ENCODE assay signal across 21 cellular contexts in the genomic region with DNA sequence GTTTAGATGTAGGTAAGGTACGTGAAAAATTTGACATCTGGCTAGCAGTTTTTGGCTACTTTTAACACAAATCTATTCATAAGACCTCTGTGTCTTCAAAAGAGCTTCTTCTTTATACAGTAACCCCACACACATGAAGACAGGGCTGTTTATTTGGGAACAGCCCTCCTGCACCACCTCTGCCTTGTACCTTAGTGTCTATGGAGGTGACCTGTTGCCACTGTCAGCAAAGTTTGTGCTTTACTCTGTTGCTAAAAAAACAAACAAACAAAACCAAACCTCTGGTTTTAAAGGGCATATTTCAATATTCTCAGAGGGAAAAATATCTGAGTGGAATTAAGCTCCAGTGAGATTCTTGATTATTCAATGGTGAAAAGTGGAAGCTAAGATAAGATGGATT.
DNase-seq lines count a peak whose midpoint lies in the region; ATAC-seq, FAIRE-seq and TF ChIP-seq lines count a peak whose summit lies in the region.
"Had no signal": no experiment of that assay in that cellular context is flagged by ENCODE, and none has a peak within 500 bp of the region (broad histone marks: within the 10 kb centered on the region; RNA-seq: fewer than 3 reads in every experiment).

No MANE protein-coding gene starts in this region.

- 94% methylated on average over 1 of the region's 1 CpG for WGBS in right lobe of liver (ENCODE audit: insufficient coverage, low coverage, low lambda C conversion rate, missing lambda C conversion rate)
- 7% methylated on average over 1 of the region's 1 CpG for WGBS in HepG2 (ENCODE audit: low lambda C conversion rate)

- H3K4me3 ChIP-seq in right lobe of liver (no peak overlapping the region), HepG2 (replicated peaks in 1 of 3; ENCODE audit: insufficient read depth in 1 of 3, low read depth in 2 of 3, low read length in 3 of 3) (no peak overlapping the region)
- H3K4me3 ChIP-seq: A549; BLaER1 treated with 17β-estradiol and CSF1 and Interleukin-3, amounts not matched to agents 10 nM and 100 nM had no signal

- no peak for TF ChIP-seq RAD21 in HepG2 (CRISPR knock-in tag; IDR thresholded peaks at IDR 0.05)

- no peak overlapping the region for H3K4me2 ChIP-seq in HepG2 (ENCODE audit: low read depth, low read length)
- H3K4me2 ChIP-seq: A549; BLaER1 treated with 17β-estradiol and CSF1 and Interleukin-3, amounts not matched to agents 10 nM and 100 nM had no signal

- no peak for TF ChIP-seq EP300 in HepG2 (IDR thresholded peaks at IDR 0.05; ENCODE audit: low read depth in 2 of 2, low read length in 2 of 2)
- TF ChIP-seq EP300 in HepG2 (CRISPR knock-in tag; IDR thresholded peaks at IDR 0.05; ENCODE audit: borderline replicate concordance), result no peak

- no peak for FAIRE-seq in HepG2 (lab: Jason Lieb, UNC)
- FAIRE-seq: A549, D721Med, G401.6, GM12891 had no signal

- intact Hi-C loops in right lobe of liver (cut with DNase I), result no loop called here
- intact Hi-C loops in HepG2 (cut with micrococcal nuclease; ENCODE audit: unreplicated experiment), result no loop called here

- H3K27me3 Mint-ChIP-seq in glutamatergic neuron (ENCODE audit: unreplicated experiment) (peaks cover 4% of the 10 kb centered on the region), mesothelial cell of epicardium (ENCODE audit: low read depth) (no peaks in the 10 kb centered on the region)
- H3K27me3 Mint-ChIP-seq: B cell; CD4-positive, alpha-beta T cell had no signal

- in situ Hi-C loops in HepG2 (cut with HindIII; ENCODE audit: extremely low pct_ligation_motif_present, low pct_unique_long_range_greater_than_20kb), result no loop called here

- H3K27me3 ChIP-seq in right lobe of liver, result no peaks in the 10 kb centered on the region
- no peaks in the 10 kb centered on the region for H3K27me3 ChIP-seq in HepG2 (ENCODE audit: control insufficient read depth in 1 of 2, insufficient read depth in 2 of 2, low read length in 2 of 2)
- H3K27me3 ChIP-seq: BLaER1 treated with 17β-estradiol and CSF1 and Interleukin-3, amounts not matched to agents 10 nM and 100 nM had no signal

- ATAC-seq in right lobe of liver (peak; percentile 49 to 56 (median 54)), HepG2 (no peak), HG02678 (IDR thresholded peaks at IDR 0.05; ENCODE audit: unreplicated experiment) (no peak)
- ATAC-seq: A549; CD8-positive, alpha-beta T cell had no signal

- CTCF ChIA-PET in HepG2 (lab: Yijun Ruan, JAX; ENCODE audit: low intra/inter-chr PET ratio, low total read pairs), result no interaction called here

- H3K36me3 Mint-ChIP-seq in glutamatergic neuron (ENCODE audit: unreplicated experiment) (no peaks in the 10 kb centered on the region), mesothelial cell of epicardium (no peaks in the 10 kb centered on the region)
- H3K36me3 Mint-ChIP-seq: CD8-positive, alpha-beta T cell had no signal

- POLR2A ChIA-PET in HepG2 (lab: Yijun Ruan, JAX), result no interaction called here

- no peak for TF ChIP-seq POLR2A in right lobe of liver (IDR thresholded peaks at IDR 0.05)
- no peak for TF ChIP-seq POLR2A in HepG2 (IDR thresholded peaks at IDR 0.05; ENCODE audit: insufficient read depth in 1 of 2, low read depth in 2 of 2, low read length in 2 of 2)

- H3K4me3 Mint-ChIP-seq in glutamatergic neuron (ENCODE audit: unreplicated experiment) (no peak overlapping the region), mesothelial cell of epicardium (no peak overlapping the region)
- H3K4me3 Mint-ChIP-seq: B cell; CD4-positive, alpha-beta T cell; CD8-positive, alpha-beta T cell had no signal

- no peaks in the 10 kb centered on the region for H3K9me3 ChIP-seq in right lobe of liver
- H3K9me3 ChIP-seq in HepG2 (ENCODE audit: low read length), result no peaks in the 10 kb centered on the region
- H3K9me3 ChIP-seq: A549; BLaER1 treated with 17β-estradiol and CSF1 and Interleukin-3, amounts not matched to agents 10 nM and 100 nM; Caco-2 had no signal

- H3K27ac ChIP-seq in right lobe of liver (no peak overlapping the region), HepG2 (ENCODE audit: extremely low read length, insufficient read depth, low read length) (no peak overlapping the region)
- H3K27ac ChIP-seq: 22Rv1; A549; BLaER1 treated with 17β-estradiol and CSF1 and Interleukin-3, amounts not matched to agents 10 nM and 100 nM; C4-2B had no signal

- H3K9me3 Mint-ChIP-seq in glutamatergic neuron (ENCODE audit: unreplicated experiment) (peaks cover 6% of the 10 kb centered on the region), mesothelial cell of epicardium (no peaks in the 10 kb centered on the region)
- H3K9me3 Mint-ChIP-seq: CD4-positive, alpha-beta T cell; CD8-positive, alpha-beta T cell had no signal

- H3K27ac Mint-ChIP-seq in glutamatergic neuron (ENCODE audit: unreplicated experiment) (peak overlapping the region; percentile 95), mesothelial cell of epicardium (peak overlapping the region; percentile 26)
- H3K27ac Mint-ChIP-seq: B cell; CD4-positive, alpha-beta T cell; CD8-positive, alpha-beta T cell had no signal

- no peak for DNase-seq in right lobe of liver
- no peak for DNase-seq in HepG2 (ENCODE audit: low spot score)
- DNase-seq in glutamatergic neuron, result no peak
- no peak for DNase-seq in mesothelial cell of epicardium (ENCODE audit: low spot score in 2 of 2, unreplicated experiment in 2 of 2)
- no peak for DNase-seq in NCI-H2029 (lab: John Stamatoyannopoulos, UW)
- DNase-seq: AML-193; Caco-2; Calu3; CD4-positive, alpha-beta T cell; CD8-positive, alpha-beta T cell; DMS79 treated with DMSO at 0.1 percent for 48 hours; GF-D8 had no signal

- no peaks in the 10 kb centered on the region for H3K79me2 ChIP-seq in HepG2 (ENCODE audit: insufficient read depth, low read length)

- no peak overlapping the region for H3K9ac ChIP-seq in HepG2 (ENCODE audit: insufficient read depth, low read depth, low read length)
- H3K9ac ChIP-seq: BLaER1 treated with 17β-estradiol and CSF1 and Interleukin-3, amounts not matched to agents 10 nM and 100 nM had no signal

- peaks cover 0 to 5% (median 0%) of the 10 kb centered on the region in 4 donors for H3K4me1 ChIP-seq in right lobe of liver
- no peaks in the 10 kb centered on the region for H3K4me1 ChIP-seq in HepG2 (ENCODE audit: insufficient read depth, low read length)
- H3K4me1 ChIP-seq: A549; BLaER1 treated with 17β-estradiol and CSF1 and Interleukin-3, amounts not matched to agents 10 nM and 100 nM; Caco-2 had no signal

- BruUV-seq in HepG2 (replicated peaks; lab: Mats Ljungman, UMichigan), result no TSS peak

- H2AFZ ChIP-seq in HepG2 (ENCODE audit: low read length), result no peak overlapping the region

- H3K36me3 ChIP-seq in right lobe of liver, result no peaks in the 10 kb centered on the region
- no peaks in the 10 kb centered on the region for H3K36me3 ChIP-seq in HepG2 (replicated peaks in 1 of 2; ENCODE audit: control insufficient read depth in 1 of 2, insufficient read depth in 2 of 2, low read length in 2 of 2)

- H4K20me1 ChIP-seq in HepG2 (ENCODE audit: insufficient read depth, low read length), result no peaks in the 10 kb centered on the region
- H4K20me1 ChIP-seq: BLaER1 treated with 17β-estradiol and CSF1 and Interleukin-3, amounts not matched to agents 10 nM and 100 nM had no signal

- TF ChIP-seq CTCF in right lobe of liver (IDR thresholded peaks at IDR 0.05) (no peak), HepG2 (CRISPR knock-in tag; IDR thresholded peaks at IDR 0.05) (no peak), glutamatergic neuron (IDR thresholded peaks at IDR 0.05; ENCODE audit: partially characterized antibody, unreplicated experiment) (no peak), mesothelial cell of epicardium (IDR thresholded peaks at IDR 0.05; ENCODE audit: unreplicated experiment) (no peak)

- H3K4me1 Mint-ChIP-seq in glutamatergic neuron (ENCODE audit: low read depth, unreplicated experiment) (peaks cover 67% of the 10 kb centered on the region), mesothelial cell of epicardium (peaks cover 54% of the 10 kb centered on the region)
- H3K4me1 Mint-ChIP-seq: B cell had no signal

TF ChIP-seq in HepG2, 621 proteins besides CTCF, POLR2A, EP300 and RAD21:
- TF ChIP-seq SP140L (CRISPR knock-in tag; IDR thresholded peaks at IDR 0.05; ENCODE audit: borderline replicate concordance), result no peak
- no peak for TF ChIP-seq SNAI1 (CRISPR knock-in tag; IDR thresholded peaks at IDR 0.05; ENCODE audit: borderline replicate concordance)

Comparison
In these comparisons a context has a peak if more than half of its experiments do, and no peak if none do; other contexts are left out.
1. ATAC-seq: peak in right lobe of liver (4 of 4); none in HepG2 (single experiment) and HG02678 (single experiment).